In the genomic region with DNA sequence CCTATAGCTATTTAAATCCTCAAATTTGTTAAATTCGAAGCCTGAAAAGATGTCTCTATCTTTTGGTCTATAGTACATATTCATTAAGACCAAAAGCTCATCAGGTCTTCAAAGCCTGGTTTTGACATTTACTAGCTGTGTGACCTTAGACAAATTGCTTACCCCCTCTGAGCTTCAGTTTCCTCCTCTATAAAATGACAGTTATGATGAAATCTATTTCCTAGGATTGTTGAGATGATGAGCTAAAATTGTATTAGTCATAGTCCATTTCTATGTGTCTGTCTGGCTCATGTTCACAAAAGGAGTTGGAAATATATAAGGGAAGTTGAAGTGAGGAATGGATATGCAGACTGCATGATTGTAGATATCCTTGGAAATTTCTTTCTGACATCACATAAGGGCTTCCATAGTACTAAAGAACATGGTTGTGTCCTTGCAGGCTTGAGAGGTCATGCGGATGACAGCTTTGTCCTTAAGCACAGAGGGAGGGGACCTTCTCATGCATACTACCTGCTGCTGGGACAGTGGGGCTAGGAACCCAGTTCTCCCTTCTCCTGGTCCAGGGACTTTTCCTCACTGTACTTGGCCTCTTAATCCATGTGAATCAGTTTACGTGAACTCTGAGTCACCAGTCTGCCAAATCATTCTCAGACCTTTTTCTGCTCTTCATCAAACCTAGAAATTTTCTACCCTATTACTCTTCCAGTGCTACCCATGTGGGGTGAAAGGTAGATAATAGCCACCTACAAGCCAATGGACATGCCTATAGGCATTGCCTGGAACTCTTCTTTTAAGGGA, we compare ENCODE assay signal across 31 cellular contexts.
DNase-seq lines count a peak whose midpoint lies in the region; ATAC-seq, FAIRE-seq and TF ChIP-seq lines count a peak whose summit lies in the region.
"Had no signal": no experiment of that assay in that cellular context is flagged by ENCODE, and none has a peak within 500 bp of the region (broad histone marks: within the 10 kb centered on the region; RNA-seq: fewer than 3 reads in every experiment).

No MANE protein-coding gene starts in this region.

- peak; percentile 51 for ATAC-seq in foreskin keratinocyte
- ATAC-seq in WTC11 = no peak
- ATAC-seq in heart right ventricle = no peak
- ATAC-seq: activated T-helper 17 cell treated with anti-CD3 and anti-CD28 coated beads, Interleukin-2, amount 50 U/mL, for 72 hours; HepG2; lower lobe of right lung; Right ventricle myocardium inferior had no signal

- H3K4me3 ChIP-seq in astrocyte (ENCODE audit: insufficient read depth, low read depth, low read length) (no peak overlapping the region), heart right ventricle (no peak overlapping the region)
- H3K4me3 ChIP-seq: HAP-1, lower lobe of right lung, stomach, tibial artery had no signal

- H3K27ac Mint-ChIP-seq in astrocyte (ENCODE audit: unreplicated experiment) = no peak overlapping the region
- H3K27ac Mint-ChIP-seq in WTC11 = no peak overlapping the region
- H3K27ac Mint-ChIP-seq: activated naive CD4-positive, alpha-beta T cell treated with anti-CD3 and anti-CD28 coated beads, Interleukin-2, amount 50 U/mL, for 24 hours; activated T-helper 17 cell treated with anti-CD3 and anti-CD28 coated beads, Interleukin-2, amount 50 U/mL, for 72 hours; CD4-positive, alpha-beta memory T cell had no signal

- no peaks in the 10 kb centered on the region for H3K36me3 ChIP-seq in astrocyte (ENCODE audit: insufficient read depth, low read length)
- H3K36me3 ChIP-seq in heart right ventricle = no peaks in the 10 kb centered on the region
- H3K36me3 ChIP-seq: HAP-1, lower lobe of right lung, stomach, tibial artery had no signal

- H3K36me3 Mint-ChIP-seq in astrocyte (ENCODE audit: low read depth, unreplicated experiment) = peaks cover 2% of the 10 kb centered on the region
- H3K36me3 Mint-ChIP-seq in WTC11 = no peaks in the 10 kb centered on the region
- H3K36me3 Mint-ChIP-seq: activated naive CD4-positive, alpha-beta T cell treated with anti-CD3 and anti-CD28 coated beads, Interleukin-2, amount 50 U/mL, for 24 hours; CD4-positive, alpha-beta memory T cell had no signal

- no peak overlapping the region for H2AFZ ChIP-seq in astrocyte (ENCODE audit: low read depth, low read length)

- FAIRE-seq in astrocyte (lab: Jason Lieb, UNC) = peak; percentile 39
- FAIRE-seq: GM18507, HepG2, kidney had no signal

- H3K27me3 Mint-ChIP-seq in astrocyte (ENCODE audit: low read depth, unreplicated experiment) = peaks cover 16% of the 10 kb centered on the region
- peaks cover 18% of the 10 kb centered on the region for H3K27me3 Mint-ChIP-seq in WTC11 (ENCODE audit: low read depth)
- H3K27me3 Mint-ChIP-seq: activated T-helper 17 cell treated with anti-CD3 and anti-CD28 coated beads, Interleukin-2, amount 50 U/mL, for 72 hours; CD4-positive, alpha-beta memory T cell had no signal

- 75 to 83% methylated on average over 3 of the region's 3 CpGs for WGBS in heart right ventricle, 2 donors

- H3K4me3 Mint-ChIP-seq in astrocyte (ENCODE audit: unreplicated experiment) (no peak overlapping the region), WTC11 (no peak overlapping the region)
- H3K4me3 Mint-ChIP-seq: activated naive CD4-positive, alpha-beta T cell treated with anti-CD3 and anti-CD28 coated beads, Interleukin-2, amount 50 U/mL, for 24 hours; activated T-helper 17 cell treated with anti-CD3 and anti-CD28 coated beads, Interleukin-2, amount 50 U/mL, for 72 hours; CD4-positive, alpha-beta memory T cell; neural crest cell had no signal

- TF ChIP-seq CTCF in astrocyte (IDR thresholded peaks at IDR 0.05; ENCODE audit: insufficient read depth, low read depth, low read length) (no peak), foreskin keratinocyte (conservative IDR thresholded peaks at IDR 0.05) (no peak), WTC11 (IDR thresholded peaks at IDR 0.05) (no peak), heart right ventricle (IDR thresholded peaks at IDR 0.05) (no peak)

- H3K79me2 ChIP-seq in astrocyte (ENCODE audit: insufficient read depth, low read length) = no peaks in the 10 kb centered on the region

- DNase-seq in AG20443 (ENCODE audit: low spot score) (peak; percentile 39), M059J (ENCODE audit: low read depth) (peak; percentile 68), astrocyte (ENCODE audit: low read depth) (peak; percentile 22), foreskin keratinocyte (peak in 1 of 2 donors; percentile 45), SW 1271 (lab: John Stamatoyannopoulos, UW) (no peak), WTC11 (ENCODE audit: low spot score) (no peak), heart right ventricle (no peak), dermis blood vessel endothelial cell (no peak)
- DNase-seq: activated CD4-positive, alpha-beta T cell treated with anti-CD3 and anti-CD28 coated beads, Interleukin-2, amount 50 U/mL, for 48 hours; activated CD4-positive, CD25-positive, alpha-beta regulatory T cell; activated CD8-positive, alpha-beta memory T cell treated with anti-CD3 and anti-CD28 coated beads, Interleukin-2, amount 50 U/mL, for 48 hours; aorta; CD4-positive, alpha-beta memory T cell; GF-D8; kidney; lower lobe of right lung; NCI-H1092 treated with DMSO at 0.1 percent for 48 hours; NCI-H1930; NCI-H526 treated with DMSO at 0.1 percent for 48 hours; stimulated activated CD8-positive, alpha-beta memory T cell treated with anti-CD3 and anti-CD28 coated beads, Interleukin-4, amount 100 ng/mL, for 48 hours; stomach; T-helper 9 cell; tibial artery had no signal

- no peaks in the 10 kb centered on the region for H3K4me1 ChIP-seq in astrocyte (ENCODE audit: insufficient read depth, low read length)
- H3K4me1 ChIP-seq in foreskin keratinocyte = peaks cover 27% of the 10 kb centered on the region
- H3K4me1 ChIP-seq in heart right ventricle = no peaks in the 10 kb centered on the region
- H3K4me1 ChIP-seq: HAP-1, lower lobe of right lung, stomach, tibial artery had no signal

- POLR2A ChIA-PET in WTC11 (lab: Charles Lee) = no interaction called here

- H3K9ac ChIP-seq in astrocyte (ENCODE audit: low read length) = no peak overlapping the region

- H3K9me3 Mint-ChIP-seq in astrocyte (ENCODE audit: unreplicated experiment) (peaks cover 2% of the 10 kb centered on the region), WTC11 (peaks cover 15% of the 10 kb centered on the region; the same call in 1 of the 2 replicates)
- H3K9me3 Mint-ChIP-seq: neural crest cell had no signal

- H3K27ac ChIP-seq in astrocyte (ENCODE audit: low read depth, low read length) = no peak overlapping the region
- H3K27ac ChIP-seq in foreskin keratinocyte = no peak overlapping the region
- no peak overlapping the region for H3K27ac ChIP-seq in heart right ventricle
- H3K27ac ChIP-seq: HL-60, lower lobe of right lung, stomach, tibial artery had no signal

- H3K4me1 Mint-ChIP-seq in astrocyte (ENCODE audit: low read depth, unreplicated experiment) (peaks cover 24% of the 10 kb centered on the region), WTC11 (peaks cover 44% of the 10 kb centered on the region)
- H3K4me1 Mint-ChIP-seq: activated naive CD4-positive, alpha-beta T cell treated with anti-CD3 and anti-CD28 coated beads, Interleukin-2, amount 50 U/mL, for 24 hours; activated T-helper 17 cell treated with anti-CD3 and anti-CD28 coated beads, Interleukin-2, amount 50 U/mL, for 72 hours; CD4-positive, alpha-beta memory T cell had no signal

- no peaks in the 10 kb centered on the region for H3K27me3 ChIP-seq in astrocyte (ENCODE audit: insufficient read depth, low read length)
- H3K27me3 ChIP-seq in foreskin keratinocyte = no peaks in the 10 kb centered on the region
- peaks cover 0 to 21% (median 8%) of the 10 kb centered on the region in 7 donors for H3K27me3 ChIP-seq in heart right ventricle
- H3K27me3 ChIP-seq: tibial artery had no signal

- no peaks in the 10 kb centered on the region for H4K20me1 ChIP-seq in astrocyte (ENCODE audit: insufficient read depth, low read length)

- intact Hi-C loops in heart right ventricle (cut with DNase I) = no loop called here

- CTCF ChIA-PET in WTC11 (lab: Charles Lee) = interaction anchor here (0.8 to 0.9 kb wide), 2 partner anchors 9 to 180 kb away, joined by 3 to 5 read pairs; no protein-coding TSS in a partner anchor

- H3K9me3 ChIP-seq in astrocyte (ENCODE audit: insufficient read depth, low read depth, low read length) (no peaks in the 10 kb centered on the region), heart right ventricle (no peaks in the 10 kb centered on the region)
- H3K9me3 ChIP-seq: HAP-1, lower lobe of right lung, stomach, tibial artery had no signal

- no peak overlapping the region for H3K4me2 ChIP-seq in astrocyte (ENCODE audit: low read length)

TF ChIP-seq in WTC11, 78 proteins besides CTCF, POLR2A, EP300 and RAD21 (continues in another document):
- no peak for TF ChIP-seq ETV6 (CRISPR knock-in tag; IDR thresholded peaks at IDR 0.05)
- no peak for TF ChIP-seq SOX15 (CRISPR knock-in tag; IDR thresholded peaks at IDR 0.05)
- no peak for TF ChIP-seq IRF2 (CRISPR knock-in tag; IDR thresholded peaks at IDR 0.05; ENCODE audit: borderline replicate concordance, low read depth)
- TF ChIP-seq, protein P1, sequence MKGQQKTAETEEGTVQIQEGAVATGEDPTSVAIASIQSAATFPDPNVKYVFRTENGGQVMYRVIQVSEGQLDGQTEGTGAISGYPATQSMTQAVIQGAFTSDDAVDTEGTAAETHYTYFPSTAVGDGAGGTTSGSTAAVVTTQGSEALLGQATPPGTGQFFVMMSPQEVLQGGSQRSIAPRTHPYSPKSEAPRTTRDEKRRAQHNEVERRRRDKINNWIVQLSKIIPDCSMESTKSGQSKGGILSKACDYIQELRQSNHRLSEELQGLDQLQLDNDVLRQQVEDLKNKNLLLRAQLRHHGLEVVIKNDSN (CRISPR knock-in tag; IDR thresholded peaks at IDR 0.05) = no peak
- no peak for TF ChIP-seq ZBTB21 (CRISPR knock-in tag; IDR thresholded peaks at IDR 0.05; ENCODE audit: borderline replicate concordance)
- TF ChIP-seq NR2C2 (CRISPR knock-in tag; IDR thresholded peaks at IDR 0.05) = no peak
- no peak for TF ChIP-seq JUN (CRISPR knock-in tag; IDR thresholded peaks at IDR 0.05)
- no peak for TF ChIP-seq NR1H2 (CRISPR knock-in tag; IDR thresholded peaks at IDR 0.05)
- TF ChIP-seq CREB1 (CRISPR knock-in tag; IDR thresholded peaks at IDR 0.05) = no peak
- no peak for TF ChIP-seq ZNF263 (CRISPR knock-in tag; IDR thresholded peaks at IDR 0.05; ENCODE audit: low read depth)
- no peak for TF ChIP-seq ATF1 (CRISPR knock-in tag; IDR thresholded peaks at IDR 0.05)
- TF ChIP-seq, protein P2, sequence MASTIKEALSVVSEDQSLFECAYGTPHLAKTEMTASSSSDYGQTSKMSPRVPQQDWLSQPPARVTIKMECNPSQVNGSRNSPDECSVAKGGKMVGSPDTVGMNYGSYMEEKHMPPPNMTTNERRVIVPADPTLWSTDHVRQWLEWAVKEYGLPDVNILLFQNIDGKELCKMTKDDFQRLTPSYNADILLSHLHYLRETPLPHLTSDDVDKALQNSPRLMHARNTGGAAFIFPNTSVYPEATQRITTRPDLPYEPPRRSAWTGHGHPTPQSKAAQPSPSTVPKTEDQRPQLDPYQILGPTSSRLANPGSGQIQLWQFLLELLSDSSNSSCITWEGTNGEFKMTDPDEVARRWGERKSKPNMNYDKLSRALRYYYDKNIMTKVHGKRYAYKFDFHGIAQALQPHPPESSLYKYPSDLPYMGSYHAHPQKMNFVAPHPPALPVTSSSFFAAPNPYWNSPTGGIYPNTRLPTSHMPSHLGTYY (CRISPR knock-in tag; IDR thresholded peaks at IDR 0.05) = no peak

Comparison
In these comparisons a context has a peak if more than half of its experiments do, and no peak if none do; other contexts are left out.
1. DNase-seq: peak in AG20443 (single experiment), M059J (single experiment) and astrocyte (single experiment); none in SW 1271 (0 of 2), WTC11 (single experiment), heart right ventricle (0 of 2) and dermis blood vessel endothelial cell (single experiment).